Comparison of ENCODE assay signal across 30 cellular contexts in genomic region chr2:22788749-22789148, GRCh38.
DNase-seq lines count a peak whose midpoint lies in the region; ATAC-seq, FAIRE-seq and TF ChIP-seq lines count a peak whose summit lies in the region.
"Had no signal": no experiment of that assay in that cellular context is flagged by ENCODE, and none has a peak within 500 bp of the region (broad histone marks: within the 10 kb centered on the region; RNA-seq: fewer than 3 reads in every experiment).

No MANE protein-coding gene starts in this region.

- H3K79me2 ChIP-seq in HepG2 (ENCODE audit: insufficient read depth, low read length) = no peaks in the 10 kb centered on the region

- H3K4me1 Mint-ChIP-seq in naive thymus-derived CD8-positive, alpha-beta T cell = no peaks in the 10 kb centered on the region

- no peak for TF ChIP-seq RAD21 in liver (IDR thresholded peaks at IDR 0.05)
- no peak for TF ChIP-seq RAD21 in HepG2 (CRISPR knock-in tag; IDR thresholded peaks at IDR 0.05)

- H2AFZ ChIP-seq in HepG2 (ENCODE audit: low read length) = no peak overlapping the region

- TF ChIP-seq POLR2A in HepG2 (IDR thresholded peaks at IDR 0.05; ENCODE audit: insufficient read depth in 1 of 2, low read depth in 2 of 2, low read length in 2 of 2) = no peak

- no peak for TF ChIP-seq CTCF in liver (IDR thresholded peaks at IDR 0.05; ENCODE audit: low read depth, low read length, missing input control)
- no peak for TF ChIP-seq CTCF in HepG2 (CRISPR knock-in tag; IDR thresholded peaks at IDR 0.05)
- no peak for TF ChIP-seq CTCF in bronchial epithelial cell (IDR thresholded peaks at IDR 0.05; ENCODE audit: insufficient read depth, low read length, severe bottlenecking)
- TF ChIP-seq CTCF in GM10266 (IDR thresholded peaks at IDR 0.05; ENCODE audit: control insufficient read depth, insufficient read depth, low read depth, missing control alignments) = no peak

- POLR2A ChIA-PET in HepG2 (lab: Yijun Ruan, JAX) = no interaction called here
- POLR2A ChIA-PET in naive thymus-derived CD8-positive, alpha-beta T cell (lab: Charles Lee) = no interaction called here

- no peak overlapping the region for H3K4me3 Mint-ChIP-seq in naive thymus-derived CD8-positive, alpha-beta T cell
- H3K4me3 Mint-ChIP-seq: CD4-positive, alpha-beta T cell; H9; HFFc6 had no signal

- in situ Hi-C loops in HepG2 (cut with HindIII; ENCODE audit: extremely low pct_ligation_motif_present, low pct_unique_long_range_greater_than_20kb) = no loop called here

- H3K4me1 ChIP-seq in liver (ENCODE audit: control insufficient read depth in 4 of 4, insufficient read depth in 4 of 4, low read length in 3 of 4) (no peaks in the 10 kb centered on the region), HepG2 (ENCODE audit: insufficient read depth, low read length) (no peaks in the 10 kb centered on the region)
- H3K4me1 ChIP-seq: BLaER1 treated with 17β-estradiol and CSF1 and Interleukin-3, amounts not matched to agents 10 nM and 100 nM had no signal

- BruUV-seq in HepG2 (replicated peaks; lab: Mats Ljungman, UMichigan) = no TSS peak

- no peak overlapping the region for H3K27ac Mint-ChIP-seq in naive thymus-derived CD8-positive, alpha-beta T cell
- H3K27ac Mint-ChIP-seq: CD4-positive, alpha-beta T cell; H9; HFFc6 had no signal

- H3K36me3 Mint-ChIP-seq in naive thymus-derived CD8-positive, alpha-beta T cell = no peaks in the 10 kb centered on the region

- CTCF ChIA-PET in HepG2 (lab: Yijun Ruan, JAX; ENCODE audit: low intra/inter-chr PET ratio, low total read pairs) = no interaction called here

- H3K9ac ChIP-seq in liver (ENCODE audit: low read depth in 1 of 2, low read length in 2 of 2) = no peak overlapping the region
- H3K9ac ChIP-seq in HepG2 (ENCODE audit: insufficient read depth, low read depth, low read length) = no peak overlapping the region
- H3K9ac ChIP-seq: BLaER1 treated with 17β-estradiol and CSF1 and Interleukin-3, amounts not matched to agents 10 nM and 100 nM; KMS-11 had no signal

- H3K27me3 ChIP-seq in liver (ENCODE audit: control insufficient read depth in 4 of 4, insufficient read depth in 4 of 4, low read length in 3 of 4) (peaks cover 0 to 5% (median 0%) of the 10 kb centered on the region in 4 donors), HepG2 (ENCODE audit: control insufficient read depth in 1 of 2, insufficient read depth in 2 of 2, low read length in 2 of 2) (no peaks in the 10 kb centered on the region), bronchial epithelial cell (ENCODE audit: control insufficient read depth, insufficient read depth, low read length) (no peaks in the 10 kb centered on the region)
- H3K27me3 ChIP-seq: BLaER1 treated with 17β-estradiol and CSF1 and Interleukin-3, amounts not matched to agents 10 nM and 100 nM had no signal

- H3K36me3 ChIP-seq in liver (ENCODE audit: control insufficient read depth in 4 of 4, insufficient read depth in 3 of 4, low read depth in 1 of 4, low read length in 3 of 4) = peaks cover 0 to 1% (median 0%) of the 10 kb centered on the region in 4 donors
- H3K36me3 ChIP-seq in HepG2 (replicated peaks in 1 of 2; ENCODE audit: control insufficient read depth in 1 of 2, insufficient read depth in 2 of 2, low read length in 2 of 2) = no peaks in the 10 kb centered on the region
- no peaks in the 10 kb centered on the region for H3K36me3 ChIP-seq in bronchial epithelial cell (ENCODE audit: control insufficient read depth, insufficient read depth, low read length)
- H3K36me3 ChIP-seq: BLaER1 treated with 17β-estradiol and CSF1 and Interleukin-3, amounts not matched to agents 10 nM and 100 nM had no signal

- peaks cover 0 to 2% (median 0%) of the 10 kb centered on the region in 5 donors for H3K27me3 Mint-ChIP-seq in naive thymus-derived CD8-positive, alpha-beta T cell
- H3K27me3 Mint-ChIP-seq: CD4-positive, alpha-beta T cell had no signal

- H4K20me1 ChIP-seq in HepG2 (ENCODE audit: insufficient read depth, low read length) = no peaks in the 10 kb centered on the region
- H4K20me1 ChIP-seq: BLaER1 treated with 17β-estradiol and CSF1 and Interleukin-3, amounts not matched to agents 10 nM and 100 nM had no signal

- ATAC-seq in HepG2 = no peak
- no peak for ATAC-seq in naive thymus-derived CD8-positive, alpha-beta T cell
- ATAC-seq: Panc1 had no signal

- no peak for FAIRE-seq in HepG2 (lab: Jason Lieb, UNC)
- peak; percentile 55 for FAIRE-seq in bronchial epithelial cell (lab: Jason Lieb, UNC)
- peak; percentile 23 for FAIRE-seq in urothelium cell line (lab: Jason Lieb, UNC)
- FAIRE-seq: D721Med, GM12892, GM18507, HTR-8/SVneo had no signal

- intact Hi-C loops in HepG2 (cut with micrococcal nuclease; ENCODE audit: unreplicated experiment) = no loop called here

- H3K9me3 ChIP-seq in liver (ENCODE audit: control insufficient read depth in 4 of 4, low read length in 3 of 4) (no peaks in the 10 kb centered on the region), HepG2 (ENCODE audit: low read length) (peaks cover 81% of the 10 kb centered on the region)
- H3K9me3 ChIP-seq: BLaER1 treated with 17β-estradiol and CSF1 and Interleukin-3, amounts not matched to agents 10 nM and 100 nM had no signal

- H3K9me3 Mint-ChIP-seq in naive thymus-derived CD8-positive, alpha-beta T cell = peaks cover 0 to 18% (median 2%) of the 10 kb centered on the region in 9 donors
- H3K9me3 Mint-ChIP-seq: H9 had no signal

- H3K4me3 ChIP-seq in liver (ENCODE audit: low read depth in 1 of 3, low read length in 3 of 3) (no peak overlapping the region), HepG2 (replicated peaks in 1 of 3; ENCODE audit: insufficient read depth in 1 of 3, low read depth in 2 of 3, low read length in 3 of 3) (no peak overlapping the region), bronchial epithelial cell (ENCODE audit: low read depth, low read length) (no peak overlapping the region)
- H3K4me3 ChIP-seq: BLaER1 treated with 17β-estradiol and CSF1 and Interleukin-3, amounts not matched to agents 10 nM and 100 nM had no signal

- H3K4me2 ChIP-seq in HepG2 (ENCODE audit: low read depth, low read length) = no peak overlapping the region
- H3K4me2 ChIP-seq: BLaER1 treated with 17β-estradiol and CSF1 and Interleukin-3, amounts not matched to agents 10 nM and 100 nM; KMS-11 had no signal

- TF ChIP-seq EP300 in HepG2 (IDR thresholded peaks at IDR 0.05; ENCODE audit: low read depth in 2 of 2, low read length in 2 of 2) = no peak
- TF ChIP-seq EP300 in HepG2 (CRISPR knock-in tag; IDR thresholded peaks at IDR 0.05; ENCODE audit: borderline replicate concordance) = no peak

- WGBS in liver = 56% methylated on average over 3 of the region's 3 CpGs
- WGBS in HepG2 (ENCODE audit: low lambda C conversion rate) = 2% methylated on average over 3 of the region's 3 CpGs

- no peak overlapping the region for H3K27ac ChIP-seq in liver (ENCODE audit: low read depth in 1 of 2, low read length in 2 of 2)
- no peak overlapping the region for H3K27ac ChIP-seq in HepG2 (ENCODE audit: extremely low read length, insufficient read depth, low read length)
- H3K27ac ChIP-seq: BLaER1 treated with 17β-estradiol and CSF1 and Interleukin-3, amounts not matched to agents 10 nM and 100 nM; KMS-11; RWPE1 had no signal

- DNase-seq in HepG2 (ENCODE audit: low spot score) = no peak
- peak; percentile 42 to 67 for DNase-seq in NCI-H446 (lab: John Stamatoyannopoulos, UW)
- no peak for DNase-seq in bronchial epithelial cell (ENCODE audit: low read depth)
- DNase-seq in urothelium cell line (ENCODE audit: low spot score) = no peak
- DNase-seq in GM10266 (ENCODE audit: extremely low spot score) = no peak
- DNase-seq in naive thymus-derived CD8-positive, alpha-beta T cell = no peak
- no peak for DNase-seq in stimulated activated naive CD4-positive, alpha-beta T cell treated with Interleukin-2 at 50 U/mL for 16 hours (lab: John Stamatoyannopoulos, UW)
- DNase-seq: CD4-positive, alpha-beta T cell; DMS79; EL; GDM1; H9; HFFc6; IMR-90; NCI-H1092 treated with DMSO at 0.1 percent for 48 hours; NCI-H1436; NCI-H1930; NCI-H2107; NCI-H510A; NCI-H69; SHP77 had no signal

TF ChIP-seq in liver, 16 proteins besides CTCF, POLR2A, EP300 and RAD21 (continues in another document):
- TF ChIP-seq NR2F2 (IDR thresholded peaks at IDR 0.05) = no peak

TF ChIP-seq in HepG2, 621 proteins besides CTCF, POLR2A, EP300 and RAD21 (continues in another document):
- no peak for TF ChIP-seq TSC22D2 (CRISPR knock-in tag; IDR thresholded peaks at IDR 0.05; ENCODE audit: borderline replicate concordance)
- no peak for TF ChIP-seq ISX (CRISPR knock-in tag; conservative IDR thresholded peaks at IDR 0.05)
- TF ChIP-seq ELF4 (CRISPR knock-in tag; IDR thresholded peaks at IDR 0.05; ENCODE audit: borderline replicate concordance) = no peak

Comparison
In these comparisons a context has a peak if more than half of its experiments do, and no peak if none do; other contexts are left out.
1. DNase-seq: peak in NCI-H446 (2 of 2); none in HepG2 (single experiment), bronchial epithelial cell (single experiment), urothelium cell line (single experiment), GM10266 (single experiment), naive thymus-derived CD8-positive, alpha-beta T cell (0 of 10) and stimulated activated naive CD4-positive, alpha-beta T cell treated with Interleukin-2 at 50 U/mL for 16 hours (single experiment).